10 cellular contexts compared by ENCODE assay signal in genomic region chr9:127962278-127962677, GRCh38. TPM values are rescaled to one million over a fixed set of nuclear protein-coding genes. Genes with fewer than 3 reads are reported as not detected.
DNase-seq lines count a peak whose midpoint lies in the region; ATAC-seq lines count a peak whose summit lies in the region.
"Had no signal": no experiment of that assay in that cellular context is flagged by ENCODE, and none has a peak within 500 bp of the region (broad histone marks: within the 10 kb centered on the region; RNA-seq: fewer than 3 reads in every experiment).

No MANE protein-coding gene starts in this region.

- POLR2A ChIA-PET in activated CD4-positive, alpha-beta T cell treated with anti-CD3 and anti-CD28 coated beads, Interleukin-2, amount 10 ng/mL, durations not matched to agents 7 days and 5 days (lab: Charles Lee), result no interaction called here

- H3K36me3 Mint-ChIP-seq in activated CD4-positive, alpha-beta T cell treated with anti-CD3 and anti-CD28 coated beads, Interleukin-2, amount 10 ng/mL, durations not matched to agents 7 days and 5 days (ENCODE audit: low read depth), result peaks cover 78% of the 10 kb centered on the region
- H3K36me3 Mint-ChIP-seq in T-helper 17 cell (ENCODE audit: low read depth), result peaks cover 9% of the 10 kb centered on the region
- peaks cover 5% of the 10 kb centered on the region for H3K36me3 Mint-ChIP-seq in stimulated activated effector memory CD8-positive, alpha-beta T cell treated with anti-CD3 and anti-CD28 coated beads, Interleukin-12 subunit alpha, Interleukin-12 subunit beta, amount 100 ng/mL, for 72 hours

- ATAC-seq in T-helper 17 cell (no peak), GM21381 (IDR thresholded peaks at IDR 0.05; ENCODE audit: unreplicated experiment) (no peak)
- ATAC-seq in stimulated activated effector memory CD8-positive, alpha-beta T cell treated with anti-CD3 and anti-CD28 coated beads, Interleukin-12 subunit alpha, Interleukin-12 subunit beta, amount 100 ng/mL, for 72 hours, result no peak

- H3K27ac ChIP-seq in esophagus (ENCODE audit: low read depth in 2 of 2, low read length in 1 of 2), result peak overlapping the region; percentile 73 to 95
- H3K27ac ChIP-seq in SJCRH30, result no peak overlapping the region

- H3K27me3 Mint-ChIP-seq in activated CD4-positive, alpha-beta T cell treated with anti-CD3 and anti-CD28 coated beads, Interleukin-2, amount 10 ng/mL, durations not matched to agents 7 days and 5 days, result no peaks in the 10 kb centered on the region
- no peaks in the 10 kb centered on the region for H3K27me3 Mint-ChIP-seq in T-helper 17 cell

- H3K4me3 ChIP-seq in esophagus (ENCODE audit: low read depth in 1 of 2, low read length in 2 of 2) (no peak overlapping the region), SJCRH30 (no peak overlapping the region)

- H3K4me1 Mint-ChIP-seq in activated CD4-positive, alpha-beta T cell treated with anti-CD3 and anti-CD28 coated beads, Interleukin-2, amount 10 ng/mL, durations not matched to agents 7 days and 5 days, result peaks cover 95% of the 10 kb centered on the region
- H3K4me1 Mint-ChIP-seq in T-helper 17 cell, result peaks cover 73% of the 10 kb centered on the region
- peaks cover 83% of the 10 kb centered on the region for H3K4me1 Mint-ChIP-seq in stimulated activated effector memory CD8-positive, alpha-beta T cell treated with anti-CD3 and anti-CD28 coated beads, Interleukin-12 subunit alpha, Interleukin-12 subunit beta, amount 100 ng/mL, for 72 hours

- no peak overlapping the region for H3K4me3 Mint-ChIP-seq in activated CD4-positive, alpha-beta T cell treated with anti-CD3 and anti-CD28 coated beads, Interleukin-2, amount 10 ng/mL, durations not matched to agents 7 days and 5 days
- peak overlapping the region; percentile 67 for H3K4me3 Mint-ChIP-seq in T-helper 17 cell
- no peak overlapping the region for H3K4me3 Mint-ChIP-seq in stimulated activated effector memory CD8-positive, alpha-beta T cell treated with anti-CD3 and anti-CD28 coated beads, Interleukin-12 subunit alpha, Interleukin-12 subunit beta, amount 100 ng/mL, for 72 hours
- H3K4me3 Mint-ChIP-seq: activated T-helper 1 cell treated with anti-CD3 and anti-CD28 coated beads, Interleukin-12 subunit alpha, Interleukin-12 subunit beta, Interleukin-2, Interleukin-4 antibody, amounts not matched to agents 30 ng/mL and 10 ng/mL and 1 ng/mL, durations not matched to agents 14 hours and 24 hours and 36 hours had no signal

- WGBS in esophagus, 2 donors, result 38 to 48% methylated on average over 3 of the region's 3 CpGs

- H3K36me3 ChIP-seq in esophagus (ENCODE audit: control insufficient read depth in 2 of 2, insufficient read depth in 2 of 2, low read length in 1 of 2) (peaks cover 0 to 3% of the 10 kb centered on the region in 2 donors), SJCRH30 (no peaks in the 10 kb centered on the region)

- CTCF ChIA-PET in activated CD4-positive, alpha-beta T cell treated with anti-CD3 and anti-CD28 coated beads, Interleukin-2, amount 10 ng/mL, durations not matched to agents 7 days and 5 days (lab: Charles Lee), result interaction anchor here (1.3 to 1.8 kb wide), 4 partner anchors 8 to 37 kb away, joined by 4 to 7 read pairs (median 6); no protein-coding TSS in a partner anchor

- H3K27ac Mint-ChIP-seq in activated CD4-positive, alpha-beta T cell treated with anti-CD3 and anti-CD28 coated beads, Interleukin-2, amount 10 ng/mL, durations not matched to agents 7 days and 5 days, result peak overlapping the region; percentile 75
- peak overlapping the region; percentile 99 for H3K27ac Mint-ChIP-seq in T-helper 17 cell
- H3K27ac Mint-ChIP-seq in stimulated activated effector memory CD8-positive, alpha-beta T cell treated with anti-CD3 and anti-CD28 coated beads, Interleukin-12 subunit alpha, Interleukin-12 subunit beta, amount 100 ng/mL, for 72 hours, result peak overlapping the region; percentile 82
- H3K27ac Mint-ChIP-seq: activated T-helper 1 cell treated with anti-CD3 and anti-CD28 coated beads, Interleukin-12 subunit alpha, Interleukin-12 subunit beta, Interleukin-2, Interleukin-4 antibody, amounts not matched to agents 30 ng/mL and 10 ng/mL and 1 ng/mL, durations not matched to agents 14 hours and 24 hours and 36 hours had no signal

- H3K4me1 ChIP-seq in esophagus (ENCODE audit: control insufficient read depth in 2 of 2, insufficient read depth in 2 of 2, low read length in 1 of 2), result peaks cover 34 to 54% of the 10 kb centered on the region in 2 donors
- H3K4me1 ChIP-seq in SJCRH30, result peaks cover 20% of the 10 kb centered on the region

- H3K9me3 ChIP-seq in T-helper 17 cell (ENCODE audit: control insufficient read depth, low read length, poor library complexity, severe bottlenecking) (no peaks in the 10 kb centered on the region), esophagus (ENCODE audit: control insufficient read depth in 2 of 2, insufficient read depth in 1 of 2, low read depth in 1 of 2, low read length in 1 of 2) (no peaks in the 10 kb centered on the region), SJCRH30 (replicated peaks) (no peaks in the 10 kb centered on the region)

- no peak for DNase-seq in activated CD4-positive, alpha-beta T cell treated with anti-CD3 and anti-CD28 coated beads, Interleukin-2, amount 10 ng/mL, durations not matched to agents 7 days and 5 days
- DNase-seq in activated CD4-positive, alpha-beta T cell treated with anti-CD3 and anti-CD28 coated beads for 48 hours, result no peak
- DNase-seq in T-helper 17 cell (no peak), SJCRH30 (no peak), putamen (ENCODE audit: low spot score) (no peak)
- no peak for DNase-seq in stimulated activated effector memory CD8-positive, alpha-beta T cell treated with anti-CD3 and anti-CD28 coated beads, Interleukin-12 subunit alpha, Interleukin-12 subunit beta, amount 100 ng/mL, for 72 hours (ENCODE audit: low spot score in 2 of 2)
- DNase-seq: 8988T had no signal

- H3K27me3 ChIP-seq in esophagus (ENCODE audit: control insufficient read depth in 1 of 2, insufficient read depth in 2 of 2, low read length in 2 of 2) (no peaks in the 10 kb centered on the region), SJCRH30 (no peaks in the 10 kb centered on the region)

- no peaks in the 10 kb centered on the region for H3K9me3 Mint-ChIP-seq in activated CD4-positive, alpha-beta T cell treated with anti-CD3 and anti-CD28 coated beads, Interleukin-2, amount 10 ng/mL, durations not matched to agents 7 days and 5 days
- H3K9me3 Mint-ChIP-seq in stimulated activated effector memory CD8-positive, alpha-beta T cell treated with anti-CD3 and anti-CD28 coated beads, Interleukin-12 subunit alpha, Interleukin-12 subunit beta, amount 100 ng/mL, for 72 hours, result no peaks in the 10 kb centered on the region
- H3K9me3 Mint-ChIP-seq: activated T-helper 1 cell treated with anti-CD3 and anti-CD28 coated beads, Interleukin-12 subunit alpha, Interleukin-12 subunit beta, Interleukin-2, Interleukin-4 antibody, amounts not matched to agents 30 ng/mL and 10 ng/mL and 1 ng/mL, durations not matched to agents 14 hours and 24 hours and 36 hours had no signal

RNA-seq across cellular contexts. Expression of gene EEIG1, which starts 18.5 kb away (rescaled TPM):
- 100 to 1,000 TPM; 412 to 477 TPM for total RNA-seq in activated CD4-positive, alpha-beta T cell treated with anti-CD3 and anti-CD28 coated beads, Interleukin-2, amount 10 ng/mL, durations not matched to agents 7 days and 5 days
- total RNA-seq in T-helper 17 cell, result 100 to 1,000 TPM; 254 to 268 TPM
- polyA plus RNA-seq in esophagus, result 10 to 100 TPM; 34.3 to 53.1 TPM
- 4.0 and 5.0 TPM in 2 replicates for total RNA-seq in SJCRH30 (2014; rRNA removed; shearing (Covaris generic))

RNA-seq across cellular contexts. Expression of gene DPM2, which starts 24.6 kb away (rescaled TPM):
- total RNA-seq in activated CD4-positive, alpha-beta T cell treated with anti-CD3 and anti-CD28 coated beads, Interleukin-2, amount 10 ng/mL, durations not matched to agents 7 days and 5 days, result 10 to 100 TPM; 79.9 to 80.4 TPM
- total RNA-seq in T-helper 17 cell, result 10 to 100 TPM; 23.3 to 26.2 TPM
- 10 to 100 TPM; 25.2 to 28.2 TPM for polyA plus RNA-seq in esophagus
- total RNA-seq in SJCRH30 (2014; rRNA removed; shearing (Covaris generic)), result 44.7 and 46.4 TPM in 2 replicates

RNA-seq across cellular contexts. Expression of gene PIP5KL1, which starts 31.7 kb away (rescaled TPM):
- 1 to 10 TPM; 2.5 to 4.1 TPM for total RNA-seq in activated CD4-positive, alpha-beta T cell treated with anti-CD3 and anti-CD28 coated beads, Interleukin-2, amount 10 ng/mL, durations not matched to agents 7 days and 5 days
- total RNA-seq in T-helper 17 cell, result 1 to 10 TPM; 2.1 to 2.3 TPM
- polyA plus RNA-seq in esophagus, result 1 to 10 TPM; 2.7 to 4.8 TPM
- total RNA-seq in SJCRH30 (2014; rRNA removed; shearing (Covaris generic)), result 0.20 and 0.51 TPM in 2 replicates

RNA-seq across cellular contexts. Expression of gene ST6GALNAC4, which starts 45.4 kb away (rescaled TPM):
- total RNA-seq in activated CD4-positive, alpha-beta T cell treated with anti-CD3 and anti-CD28 coated beads, Interleukin-2, amount 10 ng/mL, durations not matched to agents 7 days and 5 days, result 10 to 100 TPM; 16.8 to 22.4 TPM
- 10 to 100 TPM; 18.5 to 22.1 TPM for total RNA-seq in T-helper 17 cell
- 10 to 100 TPM in 1 of 2 donors, 1 to 10 TPM in 1; 4.6 to 15.3 TPM for polyA plus RNA-seq in esophagus
- total RNA-seq in SJCRH30 (2014; rRNA removed; shearing (Covaris generic)), result 19.6 and 24.3 TPM in 2 replicates

Comparison
In these comparisons a context has a peak if more than half of its experiments do, and no peak if none do; other contexts are left out.
1. RNA of gene EEIG1, which starts 18.5 kb away (total RNA-seq): 412 to 477 TPM in activated CD4-positive, alpha-beta T cell treated with anti-CD3 and anti-CD28 coated beads, Interleukin-2, amount 10 ng/mL, durations not matched to agents 7 days and 5 days and 254 to 268 TPM in T-helper 17 cell; 4.0 to 5.0 TPM in SJCRH30; every median in the first group is over 10 times any median in the second.
2. Peak in every context shown above with its lines, with median percentiles within 50 percentile points of each other: H3K27ac Mint-ChIP-seq.